ENCODE assay signal across 1 cellular context in genomic region chr12:120115692-120116442, GRCh38.
TF ChIP-seq lines count a peak whose summit lies in the region.

No MANE protein-coding gene starts in this region.

TF ChIP-seq in GM12878, 131 proteins besides CTCF, POLR2A, EP300 and RAD21 (continued from another document):
- TF ChIP-seq MAX (IDR thresholded peaks at IDR 0.05; ENCODE audit: low read depth, low read length) (0 out of 2 replicates have a peak, but pooled peaks have one; percentile 23), SMARCA5 (IDR thresholded peaks at IDR 0.05) (0 out of 2 replicates have a peak, but pooled peaks have one; percentile 50), ATF2 (IDR thresholded peaks at IDR 0.05; ENCODE audit: low read length) (no peak), PAX5 (IDR thresholded peaks at IDR 0.05; ENCODE audit: borderline replicate concordance, low read depth, low read length) (0 out of 2 replicates have a peak, but pooled peaks have one; percentile 26)
- TF ChIP-seq, protein P1, sequence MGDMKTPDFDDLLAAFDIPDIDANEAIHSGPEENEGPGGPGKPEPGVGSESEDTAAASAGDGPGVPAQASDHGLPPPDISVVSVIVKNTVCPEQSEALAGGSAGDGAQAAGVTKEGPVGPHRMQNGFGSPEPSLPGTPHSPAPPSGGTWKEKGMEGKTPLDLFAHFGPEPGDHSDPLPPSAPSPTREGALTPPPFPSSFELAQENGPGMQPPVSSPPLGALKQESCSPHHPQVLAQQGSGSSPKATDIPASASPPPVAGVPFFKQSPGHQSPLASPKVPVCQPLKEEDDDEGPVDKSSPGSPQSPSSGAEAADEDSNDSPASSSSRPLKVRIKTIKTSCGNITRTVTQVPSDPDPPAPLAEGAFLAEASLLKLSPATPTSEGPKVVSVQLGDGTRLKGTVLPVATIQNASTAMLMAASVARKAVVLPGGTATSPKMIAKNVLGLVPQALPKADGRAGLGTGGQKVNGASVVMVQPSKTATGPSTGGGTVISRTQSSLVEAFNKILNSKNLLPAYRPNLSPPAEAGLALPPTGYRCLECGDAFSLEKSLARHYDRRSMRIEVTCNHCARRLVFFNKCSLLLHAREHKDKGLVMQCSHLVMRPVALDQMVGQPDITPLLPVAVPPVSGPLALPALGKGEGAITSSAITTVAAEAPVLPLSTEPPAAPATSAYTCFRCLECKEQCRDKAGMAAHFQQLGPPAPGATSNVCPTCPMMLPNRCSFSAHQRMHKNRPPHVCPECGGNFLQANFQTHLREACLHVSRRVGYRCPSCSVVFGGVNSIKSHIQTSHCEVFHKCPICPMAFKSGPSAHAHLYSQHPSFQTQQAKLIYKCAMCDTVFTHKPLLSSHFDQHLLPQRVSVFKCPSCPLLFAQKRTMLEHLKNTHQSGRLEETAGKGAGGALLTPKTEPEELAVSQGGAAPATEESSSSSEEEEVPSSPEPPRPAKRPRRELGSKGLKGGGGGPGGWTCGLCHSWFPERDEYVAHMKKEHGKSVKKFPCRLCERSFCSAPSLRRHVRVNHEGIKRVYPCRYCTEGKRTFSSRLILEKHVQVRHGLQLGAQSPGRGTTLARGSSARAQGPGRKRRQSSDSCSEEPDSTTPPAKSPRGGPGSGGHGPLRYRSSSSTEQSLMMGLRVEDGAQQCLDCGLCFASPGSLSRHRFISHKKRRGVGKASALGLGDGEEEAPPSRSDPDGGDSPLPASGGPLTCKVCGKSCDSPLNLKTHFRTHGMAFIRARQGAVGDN (IDR thresholded peaks at IDR 0.05) = no peak
TF ChIP-seq in GM12878: peak in this region for 10.
